Comparison of ENCODE assay signal across 1 cellular context in genomic region chr4:7034262-7035081, GRCh38.
TF ChIP-seq lines count a peak whose summit lies in the region.

No MANE protein-coding gene starts in this region.

TF ChIP-seq in K562, 482 proteins besides CTCF, POLR2A, EP300 and RAD21 (continued from another document):
- TF ChIP-seq, protein P1, sequence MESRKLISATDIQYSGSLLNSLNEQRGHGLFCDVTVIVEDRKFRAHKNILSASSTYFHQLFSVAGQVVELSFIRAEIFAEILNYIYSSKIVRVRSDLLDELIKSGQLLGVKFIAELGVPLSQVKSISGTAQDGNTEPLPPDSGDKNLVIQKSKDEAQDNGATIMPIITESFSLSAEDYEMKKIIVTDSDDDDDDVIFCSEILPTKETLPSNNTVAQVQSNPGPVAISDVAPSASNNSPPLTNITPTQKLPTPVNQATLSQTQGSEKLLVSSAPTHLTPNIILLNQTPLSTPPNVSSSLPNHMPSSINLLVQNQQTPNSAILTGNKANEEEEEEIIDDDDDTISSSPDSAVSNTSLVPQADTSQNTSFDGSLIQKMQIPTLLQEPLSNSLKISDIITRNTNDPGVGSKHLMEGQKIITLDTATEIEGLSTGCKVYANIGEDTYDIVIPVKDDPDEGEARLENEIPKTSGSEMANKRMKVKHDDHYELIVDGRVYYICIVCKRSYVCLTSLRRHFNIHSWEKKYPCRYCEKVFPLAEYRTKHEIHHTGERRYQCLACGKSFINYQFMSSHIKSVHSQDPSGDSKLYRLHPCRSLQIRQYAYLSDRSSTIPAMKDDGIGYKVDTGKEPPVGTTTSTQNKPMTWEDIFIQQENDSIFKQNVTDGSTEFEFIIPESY (CRISPR knock-in tag; IDR thresholded peaks at IDR 0.05), result peak; percentile 44; the same call in 1 of the 2 replicates
- TF ChIP-seq TFAP4 (CRISPR knock-in tag; IDR thresholded peaks at IDR 0.05; ENCODE audit: borderline replicate concordance), result 0 out of 2 replicates have a peak, but pooled peaks have one; percentile 3
- TF ChIP-seq CEBPB (tag; IDR thresholded peaks at IDR 0.05), result no peak
